In the genomic region with DNA sequence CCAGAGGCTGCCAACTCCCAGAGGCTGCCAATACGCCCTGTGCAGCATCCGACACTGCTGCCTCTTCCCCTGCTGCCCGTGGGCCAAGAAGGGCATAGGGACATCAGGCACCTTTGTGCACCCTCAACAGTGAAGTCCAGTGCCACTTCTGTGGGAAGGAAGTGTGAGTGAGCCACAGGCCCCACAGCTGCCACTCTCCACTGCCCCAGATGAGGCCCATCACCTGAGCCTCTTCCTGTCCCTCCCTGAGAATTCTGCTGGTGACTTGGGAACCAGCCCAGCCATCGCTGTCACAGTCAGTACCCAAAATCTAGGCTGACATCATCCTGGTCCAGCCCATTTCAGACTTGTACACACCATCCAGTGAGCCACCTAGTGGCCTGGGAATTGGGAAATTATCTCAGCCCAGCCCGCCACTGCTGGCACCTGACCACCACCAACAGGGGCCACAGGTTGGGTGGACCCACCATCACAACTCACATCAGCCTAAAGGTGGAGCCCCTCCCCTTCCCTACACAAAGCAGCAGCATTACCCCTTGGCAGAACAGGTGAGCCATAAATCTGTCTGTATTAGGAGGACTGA, we compare ENCODE assay signal across 1 cellular context.
TF ChIP-seq lines count a peak whose summit lies in the region.

No MANE protein-coding gene starts in this region.

TF ChIP-seq in HCT116, 20 proteins besides CTCF, POLR2A, EP300 and RAD21 (continued from another document):
- no peak for TF ChIP-seq YY1 (IDR thresholded peaks at IDR 0.05; ENCODE audit: extremely low read depth, insufficient replicate concordance, low read depth, low read length)
